Comparison of ENCODE assay signal across 8 cellular contexts in genomic region chr17:46771601-46772012, GRCh38. TPM values are rescaled to one million over a fixed set of nuclear protein-coding genes. Genes with fewer than 3 reads are reported as not detected.
DNase-seq lines count a peak whose midpoint lies in the region; ATAC-seq and TF ChIP-seq lines count a peak whose summit lies in the region.

No MANE protein-coding gene starts in this region.

- peak overlapping the region; percentile 61 for H3K4me2 ChIP-seq in trophoblast cell (ENCODE audit: low read length)

- peaks cover 3 to 5% of the 10 kb centered on the region in 2 experiments for H3K36me3 ChIP-seq in trophoblast cell (ENCODE audit: control insufficient read depth in 1 of 2, insufficient read depth in 2 of 2, low read length in 2 of 2)

- WGBS in trophoblast cell (ENCODE audit: extremely low coverage, insufficient coverage, insufficient read length), result no CpG with 5 or more reads among the region's 80 CpGs

- H3K23ac ChIP-seq in trophoblast cell (ENCODE audit: low read length), result no peak overlapping the region

- H3K4me1 ChIP-seq in trophoblast cell (ENCODE audit: control insufficient read depth in 1 of 2, insufficient read depth in 2 of 2, low read length in 2 of 2), result peaks cover 17 to 18% of the 10 kb centered on the region in 2 experiments

- peak overlapping the region; percentile 21 for H3K14ac ChIP-seq in trophoblast cell (ENCODE audit: low read length)

- peak overlapping the region; percentile 19 for H2BK12ac ChIP-seq in trophoblast cell (ENCODE audit: low read length)

- H2BK120ac ChIP-seq in trophoblast cell (ENCODE audit: insufficient read depth, low read length, poor library complexity), result peak overlapping the region; percentile 45

- H3K4me3 ChIP-seq in fibroblast of pulmonary artery (replicated peaks; ENCODE audit: low read depth, low read length), result peak overlapping the region; percentile 49
- H3K4me3 ChIP-seq in trophoblast cell (ENCODE audit: low read depth, low read length), result peak overlapping the region; percentile 69

- H3K9ac ChIP-seq in trophoblast cell (ENCODE audit: low read length), result peak overlapping the region; percentile 65

- H2BK5ac ChIP-seq in trophoblast cell (ENCODE audit: low read depth, low read length, poor library complexity), result peak overlapping the region; percentile 58

- H3K9me3 ChIP-seq in trophoblast cell (ENCODE audit: insufficient read depth, low read depth, low read length), result peaks cover 4% of the 10 kb centered on the region

- no peak overlapping the region for H2AK5ac ChIP-seq in trophoblast cell (ENCODE audit: low read length)

- CTCF ChIA-PET in RWPE1 (lab: Yijun Ruan, JAX), result no interaction called here

- ATAC-seq in GM18502 (IDR thresholded peaks at IDR 0.05; ENCODE audit: poor library complexity, unreplicated experiment), result peak; percentile 23
- no peak for ATAC-seq in HG02981 (IDR thresholded peaks at IDR 0.05; ENCODE audit: unreplicated experiment)
- ATAC-seq in GM19467 (IDR thresholded peaks at IDR 0.05; ENCODE audit: unreplicated experiment), result no peak

- H3K27ac ChIP-seq in RWPE1 (peak overlapping the region; percentile 75), trophoblast cell (ENCODE audit: low read depth, low read length) (peak overlapping the region; percentile 40)

- H4K91ac ChIP-seq in trophoblast cell (ENCODE audit: low read depth, low read length), result peak overlapping the region; percentile 91

- TF ChIP-seq CTCF in RWPE1 (conservative IDR thresholded peaks at IDR 0.05; ENCODE audit: low read depth) (no peak), fibroblast of pulmonary artery (IDR thresholded peaks at IDR 0.05; ENCODE audit: low read length, missing control alignments) (no peak)

- no peak overlapping the region for H3K4ac ChIP-seq in trophoblast cell (ENCODE audit: low read depth, low read length)

- POLR2A ChIA-PET in RWPE1 (lab: Yijun Ruan, JAX; ENCODE audit: low non-redundant PET), result no interaction called here

- no peak overlapping the region for H4K12ac ChIP-seq in trophoblast cell (ENCODE audit: low read depth, low read length)

- in situ Hi-C loops in ACHN (cut with HindIII; ENCODE audit: low pct_ligation_motif_present, low pct_unique_long_range_greater_than_20kb, low sequenced_read_pairs), result no loop called here

- DNase-seq in ACHN (peak; percentile 66), RWPE1 (ENCODE audit: low spot score) (no peak), fibroblast of pulmonary artery (ENCODE audit: low read depth) (no peak), trophoblast cell (peak in 1 of 2 donors; percentile 62), SIG-M5 treated with dmso at 0.1 percent for 504 hours (lab: John Stamatoyannopoulos, UW; ENCODE audit: unreplicated experiment) (no peak)

- H2AFZ ChIP-seq in trophoblast cell (ENCODE audit: insufficient read depth, low read length, poor library complexity), result peak overlapping the region; percentile 42

- peaks cover 9% of the 10 kb centered on the region for H3K79me1 ChIP-seq in trophoblast cell (ENCODE audit: low read length)

- peak overlapping the region; percentile 66 for H4K8ac ChIP-seq in trophoblast cell (ENCODE audit: low read depth, low read length)

- H3K18ac ChIP-seq in trophoblast cell (ENCODE audit: low read length), result peak overlapping the region; percentile 20

- H3K79me2 ChIP-seq in trophoblast cell (ENCODE audit: control insufficient read depth, insufficient read depth, low read length, poor library complexity), result peaks cover 2% of the 10 kb centered on the region

- H3K27me3 ChIP-seq in trophoblast cell (ENCODE audit: insufficient read depth, low read length), result no peaks in the 10 kb centered on the region

RNA-seq across cellular contexts. Expression of gene WNT3, which starts 46.9 kb away (rescaled TPM):
- 6.5 and 6.7 TPM in 2 replicates for polyA plus RNA-seq in trophoblast cell (2013)
